24 cellular contexts compared by ENCODE assay signal in the genomic region with DNA sequence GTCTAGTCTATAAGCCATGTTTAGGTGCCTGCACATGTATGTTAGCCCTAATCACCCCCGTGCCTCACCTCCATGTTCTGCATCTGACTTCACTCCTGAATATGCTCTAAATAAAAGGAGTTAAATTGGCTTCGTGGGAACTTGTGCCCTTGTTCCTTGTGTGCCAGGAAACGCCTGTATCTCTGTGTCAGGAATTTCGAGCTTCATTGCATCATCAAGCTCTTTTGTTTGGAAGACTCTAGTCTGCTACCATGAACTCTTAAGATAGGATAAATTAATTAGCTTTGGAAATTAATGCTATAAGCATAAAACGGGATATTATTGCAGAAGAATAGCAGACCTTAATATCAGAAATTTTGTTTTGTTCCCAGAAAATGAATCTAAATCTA.
"Had no signal": no experiment of that assay in that cellular context is flagged by ENCODE, and none has a peak within 500 bp of the region (broad histone marks: within the 10 kb centered on the region; RNA-seq: fewer than 3 reads in every experiment).

No MANE protein-coding gene starts in this region.

- H3K4me3 ChIP-seq: cardiac muscle cell, mucosa of descending colon, right lobe of liver, smooth muscle cell, upper lobe of left lung had no signal

- H3K36me3 Mint-ChIP-seq: activated CD8-positive, alpha-beta memory T cell treated with anti-CD3 and anti-CD28 coated beads, Interleukin-2, amount 10 ng/mL, durations not matched to agents 7 days and 5 days; activated naive CD4-positive, alpha-beta T cell treated with anti-CD3 and anti-CD28 coated beads, Interleukin-2, amount 10 ng/mL, durations not matched to agents 7 days and 5 days; stimulated activated memory B cell treated with anti-CD40 and anti-IgM and Interleukin-4, amounts not matched to agents 10 μg/mL and 1 μg/mL and 100 μg/mL, for 72 hours had no signal

- H3K4me1 ChIP-seq: parathyroid adenoma, right lobe of liver, upper lobe of left lung had no signal

- DNase-seq: activated CD4-positive, alpha-beta T cell treated with anti-CD3 and anti-CD28 coated beads, Interleukin-2, amount 10 ng/mL, durations not matched to agents 24 days and 14 days; activated CD8-positive, alpha-beta memory T cell treated with anti-CD3 and anti-CD28 coated beads, Interleukin-2, amount 10 ng/mL, durations not matched to agents 7 days and 5 days; activated CD8-positive, alpha-beta T cell treated with anti-CD3 and anti-CD28 coated beads for 36 hours; activated effector memory CD4-positive, alpha-beta T cell treated with anti-CD3 and anti-CD28 coated beads, Interleukin-2, amount 50 U/mL, for 16 hours; activated naive CD4-positive, alpha-beta T cell treated with anti-CD3 and anti-CD28 coated beads, Interleukin-2, amount 10 ng/mL, durations not matched to agents 7 days and 5 days; activated T-cell treated with anti-CD3 and anti-CD28 coated beads for 4 hours; amygdala; cortex of kidney; foreskin melanocyte; hypothalamus; islet precursor cell; mesenchymal stem cell; mucosa of descending colon; nephron progenitor cell; nucleus accumbens; right lobe of liver; stimulated activated CD4-positive, alpha-beta T cell treated with anti-CD3 and anti-CD28 coated beads, Interleukin-15, amount 100 ng/mL, for 24 hours; T-helper 17 cell; upper lobe of left lung had no signal

- H3K27ac ChIP-seq: cardiac muscle cell, parathyroid adenoma, right lobe of liver, upper lobe of left lung had no signal

- H3K27me3 ChIP-seq: cardiac muscle cell, right lobe of liver, upper lobe of left lung had no signal

- H2AFZ ChIP-seq: parathyroid adenoma had no signal

- H3K36me3 ChIP-seq: cardiac muscle cell, right lobe of liver, upper lobe of left lung had no signal

- ATAC-seq: activated CD8-positive, alpha-beta memory T cell treated with anti-CD3 and anti-CD28 coated beads, Interleukin-2, amount 10 ng/mL, durations not matched to agents 7 days and 5 days; activated CD8-positive, alpha-beta T cell treated with anti-CD3 and anti-CD28 coated beads for 36 hours; left cardiac atrium; mucosa of descending colon; stimulated activated memory B cell treated with anti-CD40 and anti-IgM and Interleukin-4, amounts not matched to agents 10 μg/mL and 1 μg/mL and 100 μg/mL, for 72 hours; T-helper 17 cell had no signal

- H3K27me3 Mint-ChIP-seq: activated CD4-positive, alpha-beta T cell treated with anti-CD3 and anti-CD28 coated beads, Interleukin-2, amount 10 ng/mL, durations not matched to agents 24 days and 14 days; activated CD8-positive, alpha-beta memory T cell treated with anti-CD3 and anti-CD28 coated beads, Interleukin-2, amount 10 ng/mL, durations not matched to agents 7 days and 5 days; activated CD8-positive, alpha-beta T cell treated with anti-CD3 and anti-CD28 coated beads for 36 hours; activated naive CD4-positive, alpha-beta T cell treated with anti-CD3 and anti-CD28 coated beads, Interleukin-2, amount 10 ng/mL, durations not matched to agents 7 days and 5 days; stimulated activated memory B cell treated with anti-CD40 and anti-IgM and Interleukin-4, amounts not matched to agents 10 μg/mL and 1 μg/mL and 100 μg/mL, for 72 hours; T-helper 17 cell had no signal

- H3K79me2 ChIP-seq: parathyroid adenoma had no signal

- H3K4me3 Mint-ChIP-seq: activated CD4-positive, alpha-beta T cell treated with anti-CD3 and anti-CD28 coated beads, Interleukin-2, amount 10 ng/mL, durations not matched to agents 24 days and 14 days; activated CD8-positive, alpha-beta memory T cell treated with anti-CD3 and anti-CD28 coated beads, Interleukin-2, amount 10 ng/mL, durations not matched to agents 7 days and 5 days; activated CD8-positive, alpha-beta T cell treated with anti-CD3 and anti-CD28 coated beads for 36 hours; activated naive CD4-positive, alpha-beta T cell treated with anti-CD3 and anti-CD28 coated beads, Interleukin-2, amount 10 ng/mL, durations not matched to agents 7 days and 5 days; nephron progenitor cell; stimulated activated memory B cell treated with anti-CD40 and anti-IgM and Interleukin-4, amounts not matched to agents 10 μg/mL and 1 μg/mL and 100 μg/mL, for 72 hours; T-helper 17 cell had no signal

- H3K9ac ChIP-seq: parathyroid adenoma had no signal

- H3K4me1 Mint-ChIP-seq: activated CD4-positive, alpha-beta T cell treated with anti-CD3 and anti-CD28 coated beads, Interleukin-2, amount 10 ng/mL, durations not matched to agents 24 days and 14 days; activated CD8-positive, alpha-beta memory T cell treated with anti-CD3 and anti-CD28 coated beads, Interleukin-2, amount 10 ng/mL, durations not matched to agents 7 days and 5 days; activated naive CD4-positive, alpha-beta T cell treated with anti-CD3 and anti-CD28 coated beads, Interleukin-2, amount 10 ng/mL, durations not matched to agents 7 days and 5 days; stimulated activated memory B cell treated with anti-CD40 and anti-IgM and Interleukin-4, amounts not matched to agents 10 μg/mL and 1 μg/mL and 100 μg/mL, for 72 hours; T-helper 17 cell had no signal

- H3K4me2 ChIP-seq: smooth muscle cell had no signal

- H3K27ac Mint-ChIP-seq: activated CD4-positive, alpha-beta T cell treated with anti-CD3 and anti-CD28 coated beads, Interleukin-2, amount 10 ng/mL, durations not matched to agents 24 days and 14 days; activated CD8-positive, alpha-beta memory T cell treated with anti-CD3 and anti-CD28 coated beads, Interleukin-2, amount 10 ng/mL, durations not matched to agents 7 days and 5 days; activated CD8-positive, alpha-beta T cell treated with anti-CD3 and anti-CD28 coated beads for 36 hours; activated naive CD4-positive, alpha-beta T cell treated with anti-CD3 and anti-CD28 coated beads, Interleukin-2, amount 10 ng/mL, durations not matched to agents 7 days and 5 days; nephron progenitor cell; stimulated activated memory B cell treated with anti-CD40 and anti-IgM and Interleukin-4, amounts not matched to agents 10 μg/mL and 1 μg/mL and 100 μg/mL, for 72 hours; T-helper 17 cell had no signal

- H3K9me3 ChIP-seq: mucosa of descending colon, right lobe of liver, upper lobe of left lung had no signal

- H3K9me3 Mint-ChIP-seq: activated CD4-positive, alpha-beta T cell treated with anti-CD3 and anti-CD28 coated beads, Interleukin-2, amount 10 ng/mL, durations not matched to agents 24 days and 14 days; activated CD8-positive, alpha-beta T cell treated with anti-CD3 and anti-CD28 coated beads for 36 hours; activated naive CD4-positive, alpha-beta T cell treated with anti-CD3 and anti-CD28 coated beads, Interleukin-2, amount 10 ng/mL, durations not matched to agents 7 days and 5 days; nephron progenitor cell; stimulated activated memory B cell treated with anti-CD40 and anti-IgM and Interleukin-4, amounts not matched to agents 10 μg/mL and 1 μg/mL and 100 μg/mL, for 72 hours had no signal
